Comparison of ENCODE assay signal across 8 cellular contexts in genomic region chr17:75271233-75271954, GRCh38. TPM values are rescaled to one million over a fixed set of nuclear protein-coding genes. Genes with fewer than 3 reads are reported as not detected.
DNase-seq lines count a peak whose midpoint lies in the region; ATAC-seq, FAIRE-seq and TF ChIP-seq lines count a peak whose summit lies in the region.

No MANE protein-coding gene starts in this region.

- DNase-seq in DMS153 treated with DMSO at 0.1 percent for 48 hours (lab: John Stamatoyannopoulos, UW; ENCODE audit: unreplicated experiment) (peak; percentile 58), HuH-7.5 (ENCODE audit: low spot score) (peak; percentile 88), SJCRH30 (peak; percentile 70 to 87), Right ventricle myocardium inferior (ENCODE audit: missing footprints) (peak; percentile 95), pancreas (peak; percentile 70 to 93 (median 86)), tibial artery (peak; percentile 66 to 87)
- peak; percentile 83 for DNase-seq in activated naive CD4-positive, alpha-beta T cell treated with anti-CD3 and anti-CD28 coated beads for 36 hours

- peaks cover under 1% of the 10 kb centered on the region; the same call in 1 of the 2 replicates for H3K36me3 ChIP-seq in SJCRH30
- H3K36me3 ChIP-seq in pancreas: peaks cover 0 to 5% (median 0%) of the 10 kb centered on the region in 3 donors
- H3K36me3 ChIP-seq in tibial artery: peaks cover 4 to 12% (median 11%) of the 10 kb centered on the region in 3 donors

- H3K36me3 Mint-ChIP-seq in activated naive CD4-positive, alpha-beta T cell treated with anti-CD3 and anti-CD28 coated beads for 36 hours (ENCODE audit: low read depth): peaks cover 17% of the 10 kb centered on the region

- TF ChIP-seq CTCF in pancreas (IDR thresholded peaks at IDR 0.05): peak; percentile 64 to 83 (median 78)
- TF ChIP-seq CTCF in tibial artery (IDR thresholded peaks at IDR 0.05): peak; percentile 68 to 96

- peak; percentile 55 for ATAC-seq in GM21447 (IDR thresholded peaks at IDR 0.05; ENCODE audit: unreplicated experiment)
- ATAC-seq in Right ventricle myocardium inferior: peak; percentile 88
- peak; percentile 80 to 87 (median 84) for ATAC-seq in pancreas

- H3K4me1 ChIP-seq in SJCRH30: peaks cover 3% of the 10 kb centered on the region; the same call in 1 of the 2 replicates
- H3K4me1 ChIP-seq in pancreas: peaks cover 4 to 12% (median 7%) of the 10 kb centered on the region in 3 donors
- H3K4me1 ChIP-seq in tibial artery: peaks cover 0 to 36% (median 21%) of the 10 kb centered on the region in 4 donors

- no peak overlapping the region; the same call in 1 of the 2 replicates for H3K27ac ChIP-seq in SJCRH30
- H3K27ac ChIP-seq in pancreas: peak overlapping the region; percentile 77 to 99 (median 96)
- peak overlapping the region; percentile 99 to 100 for H3K27ac ChIP-seq in tibial artery

- H3K4me1 Mint-ChIP-seq in activated naive CD4-positive, alpha-beta T cell treated with anti-CD3 and anti-CD28 coated beads for 36 hours (ENCODE audit: low read depth): peaks cover 35% of the 10 kb centered on the region

- no peak for FAIRE-seq in pancreas (lab: Jason Lieb, UNC)

- 0% methylated on average over 57 to 74 of the region's 74 CpGs for WGBS in pancreas, 2 donors

- CTCF ChIA-PET in activated naive CD4-positive, alpha-beta T cell treated with anti-CD3 and anti-CD28 coated beads for 36 hours (lab: Charles Lee): interaction anchor here (0.6 to 4.6 kb wide), 24 partner anchors 9 to 184 kb away, joined by 3 to 52 read pairs (median 5); partner anchors contain the start of genes ARMC7, GGA3, MRPS7 and NUP85

- peak overlapping the region; percentile 76 for H3K4me3 Mint-ChIP-seq in activated naive CD4-positive, alpha-beta T cell treated with anti-CD3 and anti-CD28 coated beads for 36 hours

- H3K27me3 Mint-ChIP-seq in activated naive CD4-positive, alpha-beta T cell treated with anti-CD3 and anti-CD28 coated beads for 36 hours (ENCODE audit: low read depth): no peaks in the 10 kb centered on the region

- H3K27ac Mint-ChIP-seq in activated naive CD4-positive, alpha-beta T cell treated with anti-CD3 and anti-CD28 coated beads for 36 hours: peak overlapping the region; percentile 70

- no peaks in the 10 kb centered on the region for H3K27me3 ChIP-seq in SJCRH30
- no peaks in the 10 kb centered on the region for H3K27me3 ChIP-seq in pancreas
- no peaks in the 10 kb centered on the region for H3K27me3 ChIP-seq in tibial artery

- H3K4me3 ChIP-seq in SJCRH30 (peak overlapping the region; percentile 83), pancreas (peak overlapping the region; percentile 65 to 91 (median 82)), tibial artery (peak overlapping the region; percentile 97 to 98)

- no peaks in the 10 kb centered on the region for H3K9me3 Mint-ChIP-seq in activated naive CD4-positive, alpha-beta T cell treated with anti-CD3 and anti-CD28 coated beads for 36 hours

- intact Hi-C loops in activated naive CD4-positive, alpha-beta T cell treated with anti-CD3 and anti-CD28 coated beads for 36 hours (cut with micrococcal nuclease): loop anchor here (1.0 to 5.0 kb wide), 4 partner anchors 18 to 316 kb away; partner anchors contain the start of genes MYO15B and SLC25A19
- intact Hi-C loops in Right ventricle myocardium inferior (cut with DNase I): loop anchor here (2.0 kb wide), 1 partner anchor 17 kb away; the partner anchor contains the start of gene SLC25A19
- intact Hi-C loops in pancreas (cut with DNase I): no loop called here
- intact Hi-C loops in tibial artery (cut with DNase I; ENCODE audit: low total_unique reads): no loop called here

- H3K9me3 ChIP-seq in SJCRH30 (replicated peaks) (no peaks in the 10 kb centered on the region), pancreas (no peaks in the 10 kb centered on the region), tibial artery (no peaks in the 10 kb centered on the region)

RNA-seq across cellular contexts. Expression of gene MIF4GD, which starts 0.4 kb away (rescaled TPM):
- 4.4 and 5.2 TPM in 2 replicates for total RNA-seq in SJCRH30 (2014; rRNA removed; shearing (Covaris generic))
- 10 to 100 TPM; 43.4 to 45.3 TPM for total RNA-seq in activated naive CD4-positive, alpha-beta T cell treated with anti-CD3 and anti-CD28 coated beads for 36 hours
- 15.1 TPM for total RNA-seq in Right ventricle myocardium inferior
- total RNA-seq in pancreas: 10 to 100 TPM; 11.7 to 15.4 (median 14.7) TPM
- 10 to 100 TPM; 10.6 to 17.6 TPM for polyA plus RNA-seq in pancreas

RNA-seq across cellular contexts. Expression of gene MRPS7, which starts 9.7 kb away (rescaled TPM):
- 123 and 142 TPM in 2 replicates for total RNA-seq in SJCRH30 (2014; rRNA removed; shearing (Covaris generic))
- total RNA-seq in activated naive CD4-positive, alpha-beta T cell treated with anti-CD3 and anti-CD28 coated beads for 36 hours: 10 to 100 TPM; 73.3 to 78.3 TPM
- total RNA-seq in Right ventricle myocardium inferior (123 TPM), pancreas (10 to 100 TPM; 11.3 to 24.1 (median 19.2) TPM)
- polyA plus RNA-seq in pancreas: 10 to 100 TPM; 23.3 to 34.0 TPM

RNA-seq across cellular contexts. Expression of gene GGA3, which starts 10.0 kb away (rescaled TPM):
- 21.8 and 26.6 TPM in 2 replicates for total RNA-seq in SJCRH30 (2014; rRNA removed; shearing (Covaris generic))
- 10 to 100 TPM; 65.7 to 66.1 TPM for total RNA-seq in activated naive CD4-positive, alpha-beta T cell treated with anti-CD3 and anti-CD28 coated beads for 36 hours
- total RNA-seq in Right ventricle myocardium inferior (25.1 TPM), pancreas (10 to 100 TPM; 13.9 to 31.1 (median 20.2) TPM)
- 10 to 100 TPM; 25.9 to 39.7 TPM for polyA plus RNA-seq in pancreas

RNA-seq across cellular contexts. Expression of gene SLC25A19, which starts 17.8 kb away (rescaled TPM):
- total RNA-seq in SJCRH30 (2014; rRNA removed; shearing (Covaris generic)): 16.2 and 18.7 TPM in 2 replicates
- total RNA-seq in activated naive CD4-positive, alpha-beta T cell treated with anti-CD3 and anti-CD28 coated beads for 36 hours: 10 to 100 TPM; 47.5 to 48.4 TPM
- 19.5 TPM for total RNA-seq in Right ventricle myocardium inferior
- 10 to 100 TPM in 1 of 6 donors, 1 to 10 TPM in 5; 4.4 to 10.8 (median 6.7) TPM for total RNA-seq in pancreas
- polyA plus RNA-seq in pancreas: 1 to 10 TPM; 8.5 to 9.3 TPM

Comparison
In these comparisons a context has a peak if more than half of its experiments do, and no peak if none do; other contexts are left out.
1. intact Hi-C loops: an anchor here in activated naive CD4-positive, alpha-beta T cell treated with anti-CD3 and anti-CD28 coated beads for 36 hours (1.0 to 5.0 kb wide) and Right ventricle myocardium inferior (2.0 kb wide); none called in pancreas and tibial artery.